Comparison of ENCODE assay signal across 10 cellular contexts in the genomic region with DNA sequence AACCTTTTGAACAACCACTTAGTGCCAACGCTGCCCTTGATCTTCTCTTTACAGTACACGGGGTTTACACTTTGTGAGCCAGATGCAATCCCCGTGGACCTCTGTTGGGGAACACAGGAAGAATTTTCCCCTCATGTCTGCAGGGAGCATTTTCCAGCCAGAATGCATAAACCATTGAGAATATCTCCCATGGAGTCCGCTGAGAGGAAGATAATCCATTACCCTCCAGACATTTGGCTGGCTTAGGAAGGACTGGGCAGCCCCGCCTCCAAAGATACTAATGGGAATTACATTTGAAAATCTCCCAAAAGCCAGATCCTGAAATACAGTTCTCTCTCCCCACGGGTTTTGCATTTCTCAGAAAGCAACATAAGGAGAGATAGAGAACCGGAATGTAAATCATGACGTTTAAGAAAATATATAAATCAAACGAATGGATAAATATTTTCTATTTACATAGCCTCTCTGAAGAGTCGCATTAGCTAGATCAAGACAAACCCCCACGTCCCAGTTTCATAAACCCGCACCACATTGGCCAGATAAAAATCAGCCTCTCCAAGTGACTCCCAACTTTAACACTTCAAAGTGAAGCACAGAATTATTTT. TPM values are rescaled to one million over a fixed set of nuclear protein-coding genes. Genes with fewer than 3 reads are reported as not detected.
A peak's percentile ranks its signal among the peaks of the same experiment; 100 is the strongest.
DNase-seq lines count a peak whose midpoint lies in the region; ATAC-seq and TF ChIP-seq lines count a peak whose summit lies in the region.
"Had no signal": no experiment of that assay in that cellular context is flagged by ENCODE, and none has a peak within 500 bp of the region (broad histone marks: within the 10 kb centered on the region; RNA-seq: fewer than 3 reads in every experiment).

No MANE protein-coding gene starts in this region.

- no peaks in the 10 kb centered on the region for H3K4me1 ChIP-seq in right cardiac atrium (ENCODE audit: control insufficient read depth, insufficient read depth, low read length)
- peaks cover 0 to 2% (median 0%) of the 10 kb centered on the region in 3 donors for H3K4me1 ChIP-seq in skeletal muscle tissue (ENCODE audit: control insufficient read depth in 3 of 3, insufficient read depth in 3 of 3, low read length in 3 of 3)

- H3K27ac ChIP-seq in right cardiac atrium (ENCODE audit: low read length) (no peak overlapping the region), skeletal muscle tissue (ENCODE audit: low read depth, low read length) (no peak overlapping the region)

- DNase-seq in HFFc6 (no peak), right cardiac atrium (no peak), mesenteric fat pad (ENCODE audit: low spot score) (no peak), posterior vena cava (ENCODE audit: low spot score) (no peak), AML-193 (lab: John Stamatoyannopoulos, UW) (no peak)
- DNase-seq: activated CD8-positive, alpha-beta memory T cell treated with anti-CD3 and anti-CD28 coated beads for 24 hours; cerebellar nuclear complex had no signal

- intact Hi-C loops in right cardiac atrium (cut with DNase I): no loop called here
- intact Hi-C loops in posterior vena cava (cut with DNase I): no loop called here

- H3K36me3 Mint-ChIP-seq in HFFc6 (ENCODE audit: low read depth): no peaks in the 10 kb centered on the region

- TF ChIP-seq CTCF in HFFc6 (IDR thresholded peaks at IDR 0.05) (no peak), WI38 (IDR thresholded peaks at IDR 0.05; ENCODE audit: low read depth, low read length) (no peak)

- no peak overlapping the region for H3K27ac Mint-ChIP-seq in HFFc6

- 49% methylated on average over 12 of the region's 12 CpGs for WGBS in right cardiac atrium

- peaks cover 8% of the 10 kb centered on the region; the same call in 1 of the 2 replicates for H3K4me1 Mint-ChIP-seq in HFFc6 (ENCODE audit: low read depth)

- H3K36me3 ChIP-seq in skeletal muscle tissue (ENCODE audit: control insufficient read depth in 3 of 3, insufficient read depth in 3 of 3, low read length in 3 of 3): no peaks in the 10 kb centered on the region

- H3K4me3 ChIP-seq in WI38 (ENCODE audit: low read depth, low read length): peak overlapping the region; percentile 2; the same call in 1 of the 2 replicates
- H3K4me3 ChIP-seq in right cardiac atrium (ENCODE audit: low read length): peak overlapping the region; percentile 40
- peak overlapping the region; percentile 3 to 46 (median 34) for H3K4me3 ChIP-seq in skeletal muscle tissue (ENCODE audit: low read length in 3 of 3)

- no peaks in the 10 kb centered on the region; the same call in 1 of the 2 replicates for H3K9me3 Mint-ChIP-seq in HFFc6

- H3K4me3 Mint-ChIP-seq in HFFc6: peak overlapping the region; percentile 74

- H3K9me3 ChIP-seq in right cardiac atrium (ENCODE audit: control insufficient read depth, low read length): no peaks in the 10 kb centered on the region
- H3K9me3 ChIP-seq in skeletal muscle tissue (ENCODE audit: control insufficient read depth in 3 of 3, low read length in 3 of 3): no peaks in the 10 kb centered on the region

- ATAC-seq in right cardiac atrium (peak in 1 of 2 donors; percentile 29), GM21526 (IDR thresholded peaks at IDR 0.05; ENCODE audit: low FRiP score, unreplicated experiment) (no peak)

- H3K27me3 ChIP-seq in right cardiac atrium (ENCODE audit: control insufficient read depth, insufficient read depth) (no peaks in the 10 kb centered on the region), skeletal muscle tissue (ENCODE audit: control insufficient read depth in 3 of 3, insufficient read depth in 3 of 3, low read length in 3 of 3) (no peaks in the 10 kb centered on the region)

- no peak overlapping the region for H3K9ac ChIP-seq in skeletal muscle tissue (ENCODE audit: low read depth in 1 of 3, low read length in 3 of 3)

- peaks cover 11% of the 10 kb centered on the region for H3K27me3 Mint-ChIP-seq in HFFc6 (ENCODE audit: insufficient read depth)

RNA-seq across cellular contexts. Expression of a gene that starts 53.5 kb away (rescaled TPM):
- under 1 TPM in 2 of 6 experiments, not detected in 4; 0.07 to 0.08 TPM for total RNA-seq in HFFc6 (2021; fragmentation: NEBNext Ultra II Directional; extraction: Animal tissue kit (Norgen Biotek cat#: 25700))
- 1 to 10 TPM; 1.3 to 2.9 (median 2.5) TPM for total RNA-seq in right cardiac atrium
- 0.84 TPM for polyA plus RNA-seq in right cardiac atrium
- 15.1 TPM for total RNA-seq in skeletal muscle tissue
- 3.7 TPM for total RNA-seq in mesenteric fat pad
- total RNA-seq in posterior vena cava: 10 to 100 TPM in 1 of 2 donors, 1 to 10 TPM in 1; 4.6 to 10.6 TPM
